11 cellular contexts compared by ENCODE assay signal in genomic region chr1:241762713-241763339, GRCh38.
A peak's percentile ranks its signal among the peaks of the same experiment; 100 is the strongest.
DNase-seq lines count a peak whose midpoint lies in the region; ATAC-seq, FAIRE-seq and TF ChIP-seq lines count a peak whose summit lies in the region.
"Had no signal": no experiment of that assay in that cellular context is flagged by ENCODE, and none has a peak within 500 bp of the region (broad histone marks: within the 10 kb centered on the region; RNA-seq: fewer than 3 reads in every experiment).

No MANE protein-coding gene starts in this region.

- ATAC-seq in GM18858 (IDR thresholded peaks at IDR 0.05; ENCODE audit: unreplicated experiment) = no peak
- ATAC-seq: A549; CD8-positive, alpha-beta T cell had no signal

- peak; percentile 6 for FAIRE-seq in frontal cortex (lab: Jason Lieb, UNC)
- FAIRE-seq: A549 had no signal

- TF ChIP-seq CTCF in epithelial cell of esophagus (IDR thresholded peaks at IDR 0.05; ENCODE audit: insufficient read depth, low read depth, low read length, missing control alignments) = no peak

- peak; percentile 39 for DNase-seq in HCEC 1CT
- peak; percentile 4 for DNase-seq in epithelial cell of esophagus (ENCODE audit: low read depth)
- no peak for DNase-seq in frontal cortex (ENCODE audit: low spot score in 2 of 2)
- no peak for DNase-seq in NCI-H1048 (lab: John Stamatoyannopoulos, UW)
- DNase-seq in OCI-M2 (lab: John Stamatoyannopoulos, UW; ENCODE audit: unreplicated experiment) = no peak
- DNase-seq: CD8-positive, alpha-beta T cell; COR-L47; DND-41; H7 had no signal

- no peak overlapping the region for H3K4me3 ChIP-seq in epithelial cell of esophagus (ENCODE audit: low read length)
- H3K4me3 ChIP-seq: A549 had no signal

Comparison
In these comparisons a context has a peak if more than half of its experiments do, and no peak if none do; other contexts are left out.
1. DNase-seq: peak in HCEC 1CT (single experiment) and epithelial cell of esophagus (single experiment); none in frontal cortex (0 of 2), NCI-H1048 (single experiment) and OCI-M2 (single experiment).